Comparison of ENCODE assay signal across 10 cellular contexts in genomic region chr21:42830456-42831455, GRCh38. TPM values are rescaled to one million over a fixed set of nuclear protein-coding genes. Genes with fewer than 3 reads are reported as not detected.
A peak's percentile ranks its signal among the peaks of the same experiment; 100 is the strongest.
DNase-seq lines count a peak whose midpoint lies in the region; ATAC-seq and TF ChIP-seq lines count a peak whose summit lies in the region.
"Had no signal": no experiment of that assay in that cellular context is flagged by ENCODE, and none has a peak within 500 bp of the region (broad histone marks: within the 10 kb centered on the region; RNA-seq: fewer than 3 reads in every experiment).

No MANE protein-coding gene starts in this region.

- ATAC-seq in GM19023 (IDR thresholded peaks at IDR 0.05; ENCODE audit: unreplicated experiment) (no peak), foreskin keratinocyte (no peak)
- ATAC-seq: gastroesophageal sphincter had no signal

- TF ChIP-seq CTCF in foreskin keratinocyte (conservative IDR thresholded peaks at IDR 0.05) = no peak

- H3K27me3 ChIP-seq in foreskin keratinocyte = peaks cover 30% of the 10 kb centered on the region

- H3K4me1 ChIP-seq in foreskin keratinocyte = no peaks in the 10 kb centered on the region

- DNase-seq in AG20443 (ENCODE audit: low spot score) (peak; percentile 5), ELF-1 (ENCODE audit: low read depth, low spot score) (peak; percentile 9), UCSD-AML1 (lab: John Stamatoyannopoulos, UW; ENCODE audit: unreplicated experiment) (peak; percentile 65), kidney tubule cell (ENCODE audit: low spot score) (peak; percentile 30), foreskin keratinocyte (no peak), NCI-H774 (lab: John Stamatoyannopoulos, UW) (no peak)
- no peak for DNase-seq in stimulated activated CD4-positive, alpha-beta T cell treated with anti-CD3 and anti-CD28 coated beads, Interleukin-4, amount 100 ng/mL, for 4 hours
- DNase-seq: NCI-H510A treated with DMSO at 0.1 percent for 48 hours had no signal

- H3K27ac ChIP-seq in foreskin keratinocyte = no peak overlapping the region
- H3K27ac ChIP-seq: gastroesophageal sphincter had no signal

RNA-seq across cellular contexts. Expression of gene WDR4, which starts 48.6 kb away (rescaled TPM):
- total RNA-seq in foreskin keratinocyte = 26.1 and 30.7 TPM in 2 replicates
- 24.6 and 33.9 TPM in 2 replicates for polyA plus RNA-seq in foreskin keratinocyte

Comparison
In these comparisons a context has a peak if more than half of its experiments do, and no peak if none do; other contexts are left out.
1. DNase-seq: peak in AG20443 (single experiment), ELF-1 (single experiment), UCSD-AML1 (single experiment) and kidney tubule cell (single experiment); none in foreskin keratinocyte (0 of 2), NCI-H774 (single experiment) and stimulated activated CD4-positive, alpha-beta T cell treated with anti-CD3 and anti-CD28 coated beads, Interleukin-4, amount 100 ng/mL, for 4 hours (0 of 2).